In genomic region chr10:11141571-11142091, GRCh38 we compare ENCODE assay signal across 1 cellular context.
TF ChIP-seq lines count a peak whose summit lies in the region.

No MANE protein-coding gene starts in this region.

TF ChIP-seq in HEK293, 187 proteins besides CTCF, POLR2A, EP300 and RAD21 (continued from another document and continues in another):
- no peak for TF ChIP-seq ZNF391 (tag by site-specific recombination; IDR thresholded peaks at IDR 0.05; ENCODE audit: borderline replicate concordance, low read depth)
- TF ChIP-seq ZBTB6 (tag by site-specific recombination; IDR thresholded peaks at IDR 0.05): no peak
- peak; percentile 75 for TF ChIP-seq OSR2 (tag by site-specific recombination; IDR thresholded peaks at IDR 0.05)
- no peak for TF ChIP-seq SALL2 (tag by site-specific recombination; IDR thresholded peaks at IDR 0.05; ENCODE audit: borderline replicate concordance)
- TF ChIP-seq ZFP41 (tag by site-specific recombination; IDR thresholded peaks at IDR 0.05; ENCODE audit: borderline replicate concordance): no peak
- TF ChIP-seq ELK4 (IDR thresholded peaks at IDR 0.05; ENCODE audit: borderline replicate concordance, low read depth, low read length): no peak
- TF ChIP-seq ZEB2 (tag by site-specific recombination; IDR thresholded peaks at IDR 0.05): no peak
- TF ChIP-seq ZNF26 (tag by site-specific recombination; IDR thresholded peaks at IDR 0.05): no peak
- no peak for TF ChIP-seq ZNF837 (tag by site-specific recombination; IDR thresholded peaks at IDR 0.05)
- no peak for TF ChIP-seq ZNF600 (tag by site-specific recombination; IDR thresholded peaks at IDR 0.05)
- peak; percentile 70; the same call in 1 of the 2 replicates for TF ChIP-seq ZNF629 (tag by site-specific recombination; IDR thresholded peaks at IDR 0.05)
- no peak for TF ChIP-seq ZNF23 (tag by site-specific recombination; IDR thresholded peaks at IDR 0.05; ENCODE audit: borderline replicate concordance)
- no peak for TF ChIP-seq ZNF266 (tag by site-specific recombination; IDR thresholded peaks at IDR 0.05; ENCODE audit: low read depth)
- TF ChIP-seq ZNF157 (tag by site-specific recombination; IDR thresholded peaks at IDR 0.05): no peak
- no peak for TF ChIP-seq INSM2 (tag by site-specific recombination; IDR thresholded peaks at IDR 0.05)
- TF ChIP-seq ZNF830 (tag by site-specific recombination; IDR thresholded peaks at IDR 0.05; ENCODE audit: low read depth): no peak
- no peak for TF ChIP-seq ZNF704 (tag by site-specific recombination; IDR thresholded peaks at IDR 0.05)
- no peak for TF ChIP-seq ZNF596 (tag by site-specific recombination; IDR thresholded peaks at IDR 0.05)
- TF ChIP-seq ZNF449 (tag by site-specific recombination; IDR thresholded peaks at IDR 0.05): no peak
- TF ChIP-seq ZNF560 (tag by site-specific recombination; IDR thresholded peaks at IDR 0.05; ENCODE audit: borderline replicate concordance): no peak
- no peak for TF ChIP-seq ZNF112 (tag by site-specific recombination; IDR thresholded peaks at IDR 0.05)
- no peak for TF ChIP-seq ZNF426 (tag by site-specific recombination; IDR thresholded peaks at IDR 0.05)
- no peak for TF ChIP-seq ZNF138 (tag by site-specific recombination; IDR thresholded peaks at IDR 0.05; ENCODE audit: borderline replicate concordance)
- no peak for TF ChIP-seq REPIN1 (tag by site-specific recombination; IDR thresholded peaks at IDR 0.05; ENCODE audit: low read depth)
- no peak for TF ChIP-seq ZBTB10 (tag by site-specific recombination; IDR thresholded peaks at IDR 0.05)
- peak; percentile 62 for TF ChIP-seq PRDM6 (tag by site-specific recombination; IDR thresholded peaks at IDR 0.05)
- no peak for TF ChIP-seq ZSCAN5A (tag by site-specific recombination; IDR thresholded peaks at IDR 0.05)
- TF ChIP-seq KLF8 (tag by site-specific recombination; IDR thresholded peaks at IDR 0.05): 0 out of 2 replicates have a peak, but pooled peaks have one; percentile 16
- no peak for TF ChIP-seq ZNF354C (tag by site-specific recombination; IDR thresholded peaks at IDR 0.05; ENCODE audit: borderline replicate concordance, low read depth)
- no peak for TF ChIP-seq ZNF645 (tag by site-specific recombination; IDR thresholded peaks at IDR 0.05)
- no peak for TF ChIP-seq ZNF19 (tag by site-specific recombination; IDR thresholded peaks at IDR 0.05; ENCODE audit: low read depth)
- no peak for TF ChIP-seq SCRT1 (tag by site-specific recombination; IDR thresholded peaks at IDR 0.05; ENCODE audit: borderline replicate concordance)
- TF ChIP-seq ZNF660 (tag by site-specific recombination; IDR thresholded peaks at IDR 0.05): no peak
- TF ChIP-seq ZNF791 (tag by site-specific recombination; IDR thresholded peaks at IDR 0.05): no peak
- no peak for TF ChIP-seq KLF17 (tag by site-specific recombination; IDR thresholded peaks at IDR 0.05)
- TF ChIP-seq KLF7 (tag by site-specific recombination; IDR thresholded peaks at IDR 0.05; ENCODE audit: borderline replicate concordance): no peak
- no peak for TF ChIP-seq ZNF416 (tag by site-specific recombination; IDR thresholded peaks at IDR 0.05)
- no peak for TF ChIP-seq ZNF561 (tag by site-specific recombination; IDR thresholded peaks at IDR 0.05; ENCODE audit: borderline replicate concordance)
- no peak for TF ChIP-seq ZFP69B (tag by site-specific recombination; IDR thresholded peaks at IDR 0.05)
- TF ChIP-seq ZNF2 (tag by site-specific recombination; IDR thresholded peaks at IDR 0.05): no peak
- TF ChIP-seq PATZ1 (tag by site-specific recombination; IDR thresholded peaks at IDR 0.05): no peak
- no peak for TF ChIP-seq ZNF747 (tag by site-specific recombination; IDR thresholded peaks at IDR 0.05)
- no peak for TF ChIP-seq ZNF184 (tag by site-specific recombination; IDR thresholded peaks at IDR 0.05)
- TF ChIP-seq ZNF768 (tag by site-specific recombination; IDR thresholded peaks at IDR 0.05): no peak
- no peak for TF ChIP-seq ZNF324 (tag by site-specific recombination; IDR thresholded peaks at IDR 0.05)
- TF ChIP-seq ZNF140 (tag by site-specific recombination; IDR thresholded peaks at IDR 0.05): no peak
- peak; percentile 92 for TF ChIP-seq ZNF366 (tag by site-specific recombination; conservative IDR thresholded peaks at IDR 0.05)
